In genomic region chr3:101070260-101071121, GRCh38 we compare ENCODE assay signal across 8 cellular contexts.
A peak's percentile ranks its signal among the peaks of the same experiment; 100 is the strongest.
DNase-seq lines count a peak whose midpoint lies in the region; ATAC-seq and TF ChIP-seq lines count a peak whose summit lies in the region.

No MANE protein-coding gene starts in this region.

- H3K27ac ChIP-seq in 22Rv1 (no peak overlapping the region), left ventricle myocardium inferior (replicated peaks) (no peak overlapping the region)

- H3K27me3 ChIP-seq in left ventricle myocardium inferior (ENCODE audit: low read depth), result no peaks in the 10 kb centered on the region

- peaks cover 11% of the 10 kb centered on the region for H3K9me3 ChIP-seq in left ventricle myocardium inferior (replicated peaks)

- peaks cover 10% of the 10 kb centered on the region for H3K4me1 ChIP-seq in left ventricle myocardium inferior

- in situ Hi-C loops in GM13976 (cut with MboI; ENCODE audit: low sequenced_read_pairs, unreplicated experiment), result no loop called here

- intact Hi-C loops in left ventricle myocardium inferior (cut with micrococcal nuclease), result no loop called here

- no peak overlapping the region for H3K4me3 ChIP-seq in left ventricle myocardium inferior

- TF ChIP-seq CTCF in 22Rv1 (IDR thresholded peaks at IDR 0.05), result peak; percentile 93
- TF ChIP-seq CTCF in GM13976 (IDR thresholded peaks at IDR 0.05; ENCODE audit: borderline replicate concordance, control extremely low read depth, extremely low read depth, insufficient read depth, missing control alignments), result peak; percentile 63
- TF ChIP-seq CTCF in left ventricle myocardium inferior (IDR thresholded peaks at IDR 0.05; ENCODE audit: borderline replicate concordance), result peak; percentile 79

- H3K36me3 ChIP-seq in left ventricle myocardium inferior, result no peaks in the 10 kb centered on the region

- ATAC-seq in HG03378 (IDR thresholded peaks at IDR 0.05; ENCODE audit: unreplicated experiment), result peak; percentile 78

- DNase-seq in GM13976 (ENCODE audit: low spot score) (peak; percentile 35), RKO (ENCODE audit: low spot score) (peak; percentile 65), activated gamma-delta T cell treated with Interleukin-2 at 50 U/mL for 16 hours (peak; percentile 30), left ventricle myocardium inferior (peak; percentile 44), kidney glomerular epithelial cell (lab: John Stamatoyannopoulos, UW) (no peak)
- peak; percentile 34 to 45 for DNase-seq in stimulated activated CD4-positive, alpha-beta T cell treated with anti-CD3 and anti-CD28 coated beads, Interleukin-15, amount 100 ng/mL, for 48 hours (ENCODE audit: low read depth in 2 of 2)
